Comparison of ENCODE assay signal across 1 cellular context in the genomic region with DNA sequence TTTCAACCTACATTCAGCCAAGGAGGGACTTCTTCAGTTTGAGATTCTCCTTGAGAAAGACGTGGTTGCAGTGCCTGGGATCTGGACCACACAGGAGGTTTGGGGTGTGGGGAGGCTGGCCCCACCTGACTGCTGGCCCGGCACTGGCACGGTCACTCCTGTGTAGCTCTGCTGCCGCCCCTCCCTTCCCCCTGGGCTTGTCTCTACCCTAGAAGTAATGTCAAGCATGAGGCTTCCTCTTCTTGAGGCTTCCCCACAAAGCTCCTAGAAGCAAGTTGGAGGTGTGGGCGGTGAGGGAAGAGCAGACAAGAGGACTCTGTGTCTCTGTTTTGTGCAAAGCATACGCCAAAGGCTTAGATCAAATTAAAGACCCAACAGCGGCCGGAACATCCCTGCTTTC.
TF ChIP-seq lines count a peak whose summit lies in the region.

No MANE protein-coding gene starts in this region.

TF ChIP-seq in WTC11, 78 proteins besides CTCF, POLR2A, EP300 and RAD21 (continued from another document):
- TF ChIP-seq, protein P1, sequence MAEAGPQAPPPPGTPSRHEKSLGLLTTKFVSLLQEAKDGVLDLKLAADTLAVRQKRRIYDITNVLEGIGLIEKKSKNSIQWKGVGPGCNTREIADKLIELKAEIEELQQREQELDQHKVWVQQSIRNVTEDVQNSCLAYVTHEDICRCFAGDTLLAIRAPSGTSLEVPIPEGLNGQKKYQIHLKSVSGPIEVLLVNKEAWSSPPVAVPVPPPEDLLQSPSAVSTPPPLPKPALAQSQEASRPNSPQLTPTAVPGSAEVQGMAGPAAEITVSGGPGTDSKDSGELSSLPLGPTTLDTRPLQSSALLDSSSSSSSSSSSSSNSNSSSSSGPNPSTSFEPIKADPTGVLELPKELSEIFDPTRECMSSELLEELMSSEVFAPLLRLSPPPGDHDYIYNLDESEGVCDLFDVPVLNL (CRISPR knock-in tag; IDR thresholded peaks at IDR 0.05; ENCODE audit: borderline replicate concordance, low read depth), result no peak
- TF ChIP-seq NR1H2 (CRISPR knock-in tag; IDR thresholded peaks at IDR 0.05) (no peak), RELA (CRISPR knock-in tag; IDR thresholded peaks at IDR 0.05; ENCODE audit: borderline replicate concordance) (no peak), ZNF317 (CRISPR knock-in tag; IDR thresholded peaks at IDR 0.05; ENCODE audit: borderline replicate concordance, low read depth) (no peak)
